In genomic region chr16:2603165-2604015, GRCh38 we compare ENCODE assay signal across 1 cellular context.
TF ChIP-seq lines count a peak whose summit lies in the region.

No MANE protein-coding gene starts in this region.

TF ChIP-seq in GM12878, 131 proteins besides CTCF, POLR2A, EP300 and RAD21 (continued from another document and continues in another):
- peak; percentile 58; the same call in 1 of the 2 replicates for TF ChIP-seq E2F4 (IDR thresholded peaks at IDR 0.05; ENCODE audit: low read depth, low read length)
- TF ChIP-seq E4F1 (IDR thresholded peaks at IDR 0.05; ENCODE audit: borderline replicate concordance, partially characterized antibody) = peak; percentile 17
- TF ChIP-seq PRDM15 (CRISPR knock-in tag; IDR thresholded peaks at IDR 0.05) = no peak
- TF ChIP-seq LARP7 (IDR thresholded peaks at IDR 0.05) = peak; percentile 96
- TF ChIP-seq STAT3 (IDR thresholded peaks at IDR 0.05; ENCODE audit: low read depth, low read length) = peak; percentile 43; the same call in 1 of the 2 replicates
- TF ChIP-seq TAF1 (IDR thresholded peaks at IDR 0.05; ENCODE audit: borderline replicate concordance, low read depth, low read length) = peak; percentile 86
- peak; percentile 93; the same call in 1 of the 2 replicates for TF ChIP-seq WRNIP1 (IDR thresholded peaks at IDR 0.05; ENCODE audit: borderline replicate concordance, low read depth, low read length)
- TF ChIP-seq SMAD5 (IDR thresholded peaks at IDR 0.05; ENCODE audit: low read depth) = peak; percentile 84; the same call in 1 of the 2 replicates
- no peak for TF ChIP-seq ZNF274 (IDR thresholded peaks at IDR 0.05; ENCODE audit: insufficient read depth, insufficient read length)
- peak; percentile 77; the same call in 1 of the 2 replicates for TF ChIP-seq ATF3 (IDR thresholded peaks at IDR 0.05; ENCODE audit: borderline replicate concordance, extremely low read depth, low read depth, low read length)
- TF ChIP-seq EZH2 (IDR thresholded peaks at IDR 0.05; ENCODE audit: borderline replicate concordance, control insufficient read depth, low read depth, low read length) = no peak
- TF ChIP-seq TCF12 (IDR thresholded peaks at IDR 0.05; ENCODE audit: low read depth, low read length) = peak; percentile 63; the same call in 1 of the 2 replicates
- 0 out of 2 replicates have a peak, but pooled peaks have one; percentile 11 for TF ChIP-seq SPI1 (IDR thresholded peaks at IDR 0.05; ENCODE audit: borderline replicate concordance, insufficient read depth, low read depth, low read length)
- peak; percentile 91 for TF ChIP-seq USF2 (IDR thresholded peaks at IDR 0.05; ENCODE audit: borderline replicate concordance, low read depth, low read length)
- TF ChIP-seq NFYA (IDR thresholded peaks at IDR 0.05; ENCODE audit: borderline replicate concordance, low read depth, low read length) = no peak
- TF ChIP-seq MEF2B (IDR thresholded peaks at IDR 0.05; ENCODE audit: partially characterized antibody, poor library complexity, severe bottlenecking) = no peak
- TF ChIP-seq ATF2 (IDR thresholded peaks at IDR 0.05; ENCODE audit: low read length) = peak; percentile 33; the same call in 1 of the 2 replicates
- peak; percentile 100 for TF ChIP-seq ZBTB40 (IDR thresholded peaks at IDR 0.05; ENCODE audit: borderline replicate concordance)
- TF ChIP-seq ZSCAN29 (IDR thresholded peaks at IDR 0.05) = no peak
- no peak for TF ChIP-seq RBBP5 (conservative IDR thresholded peaks at IDR 0.05)
- TF ChIP-seq CEBPB (IDR thresholded peaks at IDR 0.05; ENCODE audit: borderline replicate concordance in 1 of 2, low read depth in 2 of 2, low read length in 2 of 2) = no peak
- 0 out of 2 replicates have a peak, but pooled peaks have one; percentile 31 for TF ChIP-seq ZNF384 (IDR thresholded peaks at IDR 0.05; ENCODE audit: borderline replicate concordance, low read depth, low read length)
- TF ChIP-seq BCLAF1 (IDR thresholded peaks at IDR 0.05) = no peak
- no peak for TF ChIP-seq SUZ12 (IDR thresholded peaks at IDR 0.05; ENCODE audit: unreplicated experiment)
- TF ChIP-seq ZBTB11 (CRISPR knock-in tag; IDR thresholded peaks at IDR 0.05) = peak; percentile 91
- peak; percentile 64 for TF ChIP-seq FOXK2 (IDR thresholded peaks at IDR 0.05)
- peak; percentile 75; the same call in 1 of the 2 replicates for TF ChIP-seq ZNF207 (IDR thresholded peaks at IDR 0.05; ENCODE audit: borderline replicate concordance)
- no peak for TF ChIP-seq CBX3 (IDR thresholded peaks at IDR 0.05; ENCODE audit: borderline replicate concordance, low read depth)
- TF ChIP-seq POU2F2 (IDR thresholded peaks at IDR 0.05; ENCODE audit: borderline replicate concordance, low read depth, low read length) = peak; percentile 89
- peak; percentile 85 for TF ChIP-seq TBL1XR1 (IDR thresholded peaks at IDR 0.05; ENCODE audit: low read depth, low read length)
